ENCODE assay signal across 16 cellular contexts in genomic region chr11:121071456-121072236, GRCh38. TPM values are rescaled to one million over a fixed set of nuclear protein-coding genes. Genes with fewer than 3 reads are reported as not detected.
DNase-seq lines count a peak whose midpoint lies in the region; ATAC-seq and TF ChIP-seq lines count a peak whose summit lies in the region.
"Had no signal": no experiment of that assay in that cellular context is flagged by ENCODE, and none has a peak within 500 bp of the region (broad histone marks: within the 10 kb centered on the region; RNA-seq: fewer than 3 reads in every experiment).

No MANE protein-coding gene starts in this region.

- H3K9me3 ChIP-seq in breast epithelium (no peaks in the 10 kb centered on the region), adipocyte (ENCODE audit: control insufficient read depth, low read length) (no peaks in the 10 kb centered on the region), T-helper 17 cell (ENCODE audit: control insufficient read depth, low read length, poor library complexity, severe bottlenecking) (no peaks in the 10 kb centered on the region)
- H3K9me3 ChIP-seq: left lung, SJSA1 had no signal

- TF ChIP-seq POLR2A in breast epithelium (IDR thresholded peaks at IDR 0.05): no peak

- H3K27me3 ChIP-seq in breast epithelium (no peaks in the 10 kb centered on the region), adipocyte (replicated peaks; ENCODE audit: control insufficient read depth, insufficient read depth, low read length) (no peaks in the 10 kb centered on the region)
- H3K27me3 ChIP-seq: left lung, SJSA1 had no signal

- DNase-seq in breast epithelium (ENCODE audit: low spot score in 2 of 2) (no peak), MCF 10A (ENCODE audit: unreplicated experiment) (no peak), adipocyte (ENCODE audit: low read depth) (peak; percentile 8), iPS-NIHi7 (ENCODE audit: extremely low spot score) (peak; percentile 20), superior temporal gyrus (ENCODE audit: extremely low spot score) (peak; percentile 71), HuH-7 (ENCODE audit: low spot score) (no peak), T-helper 17 cell (no peak)
- DNase-seq: activated CD4-positive, alpha-beta T cell treated with anti-CD3 and anti-CD28 coated beads, Interleukin-2, amount 10 ng/mL, durations not matched to agents 7 days and 5 days; DMS 273 treated with DMSO at 0.1 percent for 48 hours; left lung; NCI-H510A treated with DMSO at 0.1 percent for 48 hours had no signal

- ATAC-seq in GM21515 (IDR thresholded peaks at IDR 0.05; ENCODE audit: unreplicated experiment) (no peak), T-helper 17 cell (no peak)
- ATAC-seq: GM12878, HCT116, left lung had no signal

- H3K27ac Mint-ChIP-seq in MCF 10A (ENCODE audit: low read depth, unreplicated experiment): no peak overlapping the region
- no peak overlapping the region for H3K27ac Mint-ChIP-seq in T-helper 17 cell
- H3K27ac Mint-ChIP-seq: activated CD4-positive, alpha-beta T cell treated with anti-CD3 and anti-CD28 coated beads, Interleukin-2, amount 10 ng/mL, durations not matched to agents 7 days and 5 days had no signal

- H3K4me3 ChIP-seq in breast epithelium (no peak overlapping the region), adipocyte (ENCODE audit: low read length) (no peak overlapping the region)
- H3K4me3 ChIP-seq: GM12878, left lung, SJSA1 had no signal

- H3K4me3 Mint-ChIP-seq in MCF 10A (ENCODE audit: unreplicated experiment) (no peak overlapping the region), T-helper 17 cell (no peak overlapping the region)
- H3K4me3 Mint-ChIP-seq: activated CD4-positive, alpha-beta T cell treated with anti-CD3 and anti-CD28 coated beads, Interleukin-2, amount 10 ng/mL, durations not matched to agents 7 days and 5 days; central memory CD8-positive, alpha-beta T cell had no signal

- CTCF ChIA-PET in MCF 10A (lab: Yijun Ruan, JAX): no interaction called here

- H3K4me1 Mint-ChIP-seq in MCF 10A (ENCODE audit: insufficient read depth, unreplicated experiment): no peaks in the 10 kb centered on the region
- H3K4me1 Mint-ChIP-seq in T-helper 17 cell: peaks cover 2% of the 10 kb centered on the region
- H3K4me1 Mint-ChIP-seq: activated CD4-positive, alpha-beta T cell treated with anti-CD3 and anti-CD28 coated beads, Interleukin-2, amount 10 ng/mL, durations not matched to agents 7 days and 5 days had no signal

- no peaks in the 10 kb centered on the region for H3K9me3 Mint-ChIP-seq in MCF 10A (ENCODE audit: unreplicated experiment)
- H3K9me3 Mint-ChIP-seq: activated CD4-positive, alpha-beta T cell treated with anti-CD3 and anti-CD28 coated beads, Interleukin-2, amount 10 ng/mL, durations not matched to agents 7 days and 5 days had no signal

- BruUV-seq in MCF 10A (replicated peaks; lab: Mats Ljungman, UMichigan): no TSS peak

- TF ChIP-seq CTCF in breast epithelium (IDR thresholded peaks at IDR 0.05) (no peak), MCF 10A (IDR thresholded peaks at IDR 0.05; ENCODE audit: unreplicated experiment) (no peak)

- H3K27ac ChIP-seq in breast epithelium: peak overlapping the region; percentile 1 to 40
- H3K27ac ChIP-seq: left lung, SJSA1 had no signal

- H3K9ac ChIP-seq in adipocyte (ENCODE audit: low read length): no peak overlapping the region

- intact Hi-C loops in breast epithelium (cut with DNase I; ENCODE audit: low total_unique reads) (no loop called here), MCF 10A (cut with micrococcal nuclease) (no loop called here)

- POLR2A ChIA-PET in MCF 10A (lab: Yijun Ruan, JAX): no interaction called here

- no peaks in the 10 kb centered on the region for H3K27me3 Mint-ChIP-seq in MCF 10A (ENCODE audit: insufficient read depth, unreplicated experiment)
- H3K27me3 Mint-ChIP-seq in T-helper 17 cell: no peaks in the 10 kb centered on the region
- H3K27me3 Mint-ChIP-seq: activated CD4-positive, alpha-beta T cell treated with anti-CD3 and anti-CD28 coated beads, Interleukin-2, amount 10 ng/mL, durations not matched to agents 7 days and 5 days; central memory CD8-positive, alpha-beta T cell had no signal

- H3K36me3 ChIP-seq in breast epithelium: no peaks in the 10 kb centered on the region
- H3K36me3 ChIP-seq in adipocyte (ENCODE audit: control insufficient read depth, insufficient read depth, low read length, severe bottlenecking): peaks cover 61% of the 10 kb centered on the region
- H3K36me3 ChIP-seq: SJSA1 had no signal

- peaks cover 44% of the 10 kb centered on the region for H3K36me3 Mint-ChIP-seq in MCF 10A (ENCODE audit: insufficient read depth, unreplicated experiment)
- peaks cover 12% of the 10 kb centered on the region for H3K36me3 Mint-ChIP-seq in T-helper 17 cell (ENCODE audit: low read depth)

- H3K4me1 ChIP-seq in breast epithelium: no peaks in the 10 kb centered on the region
- no peaks in the 10 kb centered on the region for H3K4me1 ChIP-seq in adipocyte (ENCODE audit: control insufficient read depth, insufficient read depth, low read length)
- H3K4me1 ChIP-seq: left lung, SJSA1 had no signal

RNA-seq across cellular contexts. Expression of gene TECTA, which starts 29.4 kb away (rescaled TPM):
- total RNA-seq in breast epithelium (1 to 10 TPM in 1 of 3 donors, under 1 TPM in 2; 0.64 to 1.3 (median 0.88) TPM), MCF 10A (2022) (0.27 and 0.30 TPM in 2 replicates), T-helper 17 cell (under 1 TPM; 0.25 to 0.57 TPM)

RNA-seq across cellular contexts. Expression of gene TBCEL, which starts 47.7 kb away (rescaled TPM):
- total RNA-seq in breast epithelium (10 to 100 TPM; 16.0 to 31.8 (median 26.9) TPM), MCF 10A (2022) (16.5 and 17.2 TPM in 2 replicates), T-helper 17 cell (10 to 100 TPM; 17.1 TPM)

Comparison
In these comparisons a context has a peak if more than half of its experiments do, and no peak if none do; other contexts are left out.
1. DNase-seq: peak in adipocyte (single experiment), iPS-NIHi7 (single experiment) and superior temporal gyrus (single experiment); none in breast epithelium (0 of 2), MCF 10A (single experiment), HuH-7 (single experiment) and T-helper 17 cell (0 of 3).